8 cellular contexts compared by ENCODE assay signal in genomic region chr1:220281159-220281574, GRCh38. TPM values are rescaled to one million over a fixed set of nuclear protein-coding genes. Genes with fewer than 3 reads are reported as not detected.
DNase-seq lines count a peak whose midpoint lies in the region; TF ChIP-seq lines count a peak whose summit lies in the region.
"Had no signal": no experiment of that assay in that cellular context is flagged by ENCODE, and none has a peak within 500 bp of the region (broad histone marks: within the 10 kb centered on the region; RNA-seq: fewer than 3 reads in every experiment).

No MANE protein-coding gene starts in this region.

- H3K27me3 ChIP-seq in adipocyte (replicated peaks; ENCODE audit: control insufficient read depth, insufficient read depth, low read length): peaks cover 11% of the 10 kb centered on the region

- H3K9ac ChIP-seq in adipocyte (ENCODE audit: low read length): no peak overlapping the region

- no peaks in the 10 kb centered on the region for H3K36me3 ChIP-seq in adipocyte (ENCODE audit: control insufficient read depth, insufficient read depth, low read length, severe bottlenecking)
- H3K36me3 ChIP-seq: thoracic aorta had no signal

- H3K4me3 ChIP-seq in GM12864 (ENCODE audit: low read depth, low read length): no peak overlapping the region
- no peak overlapping the region for H3K4me3 ChIP-seq in adipocyte (ENCODE audit: low read length)
- H3K4me3 ChIP-seq: thoracic aorta had no signal

- TF ChIP-seq CTCF in GM12864 (IDR thresholded peaks at IDR 0.05; ENCODE audit: low read depth, low read length, missing control alignments): peak; percentile 32

- no peaks in the 10 kb centered on the region for H3K4me1 ChIP-seq in adipocyte (ENCODE audit: control insufficient read depth, insufficient read depth, low read length)

- no peaks in the 10 kb centered on the region for H3K9me3 ChIP-seq in adipocyte (ENCODE audit: control insufficient read depth, low read length)
- H3K9me3 ChIP-seq: thoracic aorta had no signal

- no peak for DNase-seq in GM12864 (ENCODE audit: low read depth)
- DNase-seq in HT-29 (ENCODE audit: low spot score): peak; percentile 50
- DNase-seq in adipocyte (ENCODE audit: low read depth): peak; percentile 59
- DNase-seq in myocyte (ENCODE audit: low read depth): peak; percentile 9
- no peak for DNase-seq in NCI-H1105 treated with DMSO at 0.1 percent for 48 hours (lab: John Stamatoyannopoulos, UW)
- no peak for DNase-seq in GF-D8 (lab: John Stamatoyannopoulos, UW)
- no peak for DNase-seq in T1000 (lab: John Stamatoyannopoulos, UW)

RNA-seq across cellular contexts. Expression of gene RAB3GAP2, which starts 8.9 kb away (rescaled TPM):
- total RNA-seq in HT-29 (2014; rRNA removed; shearing (Covaris generic)): 6.9 and 8.7 TPM in 2 replicates
- total RNA-seq in myocyte: 18.7 and 21.4 TPM in 2 replicates
- 9.6 TPM for polyA plus RNA-seq in myocyte (2012)

Comparison
In these comparisons a context has a peak if more than half of its experiments do, and no peak if none do; other contexts are left out.
1. DNase-seq: peak in HT-29 (single experiment), adipocyte (single experiment) and myocyte (single experiment); none in GM12864 (single experiment), NCI-H1105 treated with DMSO at 0.1 percent for 48 hours (single experiment), GF-D8 (single experiment) and T1000 (single experiment).